ENCODE assay signal across 13 cellular contexts in the genomic region with DNA sequence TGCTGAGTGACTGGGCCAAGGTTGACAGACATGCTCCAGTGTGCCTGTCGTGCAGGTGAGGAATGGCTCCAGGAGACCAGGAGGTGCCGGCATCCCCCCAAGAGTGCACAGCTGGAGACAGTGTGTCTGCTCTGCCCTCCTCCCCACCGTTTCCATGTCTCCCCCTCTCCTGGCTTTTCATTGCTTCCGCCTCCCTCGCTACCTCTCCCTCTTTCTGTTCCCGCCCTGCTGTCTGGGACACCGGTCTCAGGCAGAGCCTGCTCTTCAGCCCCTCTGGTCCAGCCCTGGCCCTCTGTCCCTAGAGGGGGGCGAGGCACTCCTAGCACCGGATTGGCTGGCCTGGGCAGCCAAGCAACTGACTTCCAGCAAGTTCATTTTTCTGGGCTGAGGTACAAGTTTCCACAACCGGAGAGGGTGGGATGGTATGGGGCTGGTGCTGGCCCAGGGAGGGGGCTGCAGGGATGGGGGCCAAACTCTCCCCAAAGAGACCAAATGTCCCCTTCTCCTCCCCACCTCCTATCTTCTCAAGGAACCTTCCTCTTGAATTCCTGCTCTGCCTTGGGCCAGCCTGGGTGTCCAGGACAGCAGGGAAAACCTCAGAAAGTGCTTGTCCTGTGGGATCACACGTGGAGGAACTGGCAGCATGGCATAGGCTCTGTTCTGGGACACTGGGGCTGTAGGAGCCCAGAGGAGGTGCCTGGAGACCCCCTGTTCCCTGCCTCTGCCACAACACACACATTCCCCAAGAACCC. TPM values are rescaled to one million over a fixed set of nuclear protein-coding genes. Genes with fewer than 3 reads are reported as not detected.
DNase-seq lines count a peak whose midpoint lies in the region; ATAC-seq, FAIRE-seq and TF ChIP-seq lines count a peak whose summit lies in the region.
"Had no signal": no experiment of that assay in that cellular context is flagged by ENCODE, and none has a peak within 500 bp of the region (broad histone marks: within the 10 kb centered on the region; RNA-seq: fewer than 3 reads in every experiment).

No MANE protein-coding gene starts in this region.

- peaks cover 26% of the 10 kb centered on the region for H3K36me3 ChIP-seq in HUES6 (ENCODE audit: control insufficient read depth, insufficient read depth, low read length)
- peaks cover 18 to 27% of the 10 kb centered on the region in 2 experiments for H3K36me3 ChIP-seq in GM12878 (ENCODE audit: control insufficient read depth in 2 of 2, insufficient read depth in 2 of 2, low read length in 1 of 2)
- H3K36me3 ChIP-seq in lower lobe of right lung: peaks cover 53% of the 10 kb centered on the region
- peaks cover 28% of the 10 kb centered on the region for H3K36me3 ChIP-seq in thoracic aorta
- no peaks in the 10 kb centered on the region for H3K36me3 ChIP-seq in A673 (ENCODE audit: insufficient read depth, low read length, poor library complexity, severe bottlenecking)

- H3K4me1 ChIP-seq in HUES6 (ENCODE audit: control insufficient read depth, insufficient read depth, low read length) (peaks cover 34% of the 10 kb centered on the region), GM12878 (ENCODE audit: control insufficient read depth, insufficient read depth, low read length) (peaks cover 65% of the 10 kb centered on the region), lower lobe of right lung (peaks cover 27% of the 10 kb centered on the region), thoracic aorta (ENCODE audit: control insufficient read depth in 1 of 2, low read depth in 2 of 2) (peaks cover 22 to 35% of the 10 kb centered on the region in 2 donors), A673 (ENCODE audit: insufficient read depth, low read length, poor library complexity, severe bottlenecking) (peaks cover 5% of the 10 kb centered on the region)

- H3K27me3 ChIP-seq in HUES6 (ENCODE audit: control insufficient read depth, insufficient read depth, low read length) (no peaks in the 10 kb centered on the region), GM12878 (replicated peaks in 1 of 2; ENCODE audit: control insufficient read depth in 2 of 2, insufficient read depth in 2 of 2, low read length in 1 of 2) (no peaks in the 10 kb centered on the region), lower lobe of right lung (ENCODE audit: low read depth) (no peaks in the 10 kb centered on the region), thoracic aorta (replicated peaks; ENCODE audit: insufficient read depth) (no peaks in the 10 kb centered on the region), A673 (replicated peaks; ENCODE audit: insufficient read depth, low read depth, low read length, poor library complexity) (no peaks in the 10 kb centered on the region)

- TF ChIP-seq CTCF in GM12878 (IDR thresholded peaks at IDR 0.05 in 2 of 3, conservative IDR thresholded peaks at IDR 0.05 in 1 of 3; ENCODE audit: control insufficient read depth in 2 of 3, extremely low read depth in 1 of 3, insufficient read depth in 1 of 3, low read depth in 3 of 3, low read length in 3 of 3) (no peak), lower lobe of right lung (IDR thresholded peaks at IDR 0.05) (no peak), thoracic aorta (IDR thresholded peaks at IDR 0.05) (no peak), A673 (conservative IDR thresholded peaks at IDR 0.05; ENCODE audit: low read depth, low read length) (no peak)

- no peak for ATAC-seq in GM12878
- no peak for ATAC-seq in lower lobe of right lung
- ATAC-seq in thoracic aorta (ENCODE audit: insufficient number of reproducible peaks, low FRiP score, low read depth): peak; percentile 32

- POLR2A ChIA-PET in GM12878 (lab: Charles Lee): interaction anchor here (1.1 to 1.5 kb wide), 3 partner anchors 13 to 24 kb away, joined by 3 to 6 read pairs (median 5); no protein-coding TSS in a partner anchor
- POLR2A ChIA-PET in A673 (lab: Charles Lee; ENCODE audit: low non-redundant PET): no interaction called here

- H2AFZ ChIP-seq in GM12878 (ENCODE audit: control insufficient read depth, low read depth, low read length): no peak overlapping the region

- no peak for DNase-seq in GM12878 (ENCODE audit: low read depth, low spot score)
- DNase-seq in lower lobe of right lung: no peak
- no peak for DNase-seq in thoracic aorta (ENCODE audit: low spot score)
- DNase-seq in NCI-H748 (lab: John Stamatoyannopoulos, UW; ENCODE audit: unreplicated experiment): no peak
- DNase-seq in A673 (ENCODE audit: low spot score): no peak
- DNase-seq in NCI-H2171 treated with DMSO at 0.1 percent for 48 hours (lab: John Stamatoyannopoulos, UW): no peak
- DNase-seq: activated CD8-positive, alpha-beta memory T cell treated with anti-CD3 and anti-CD28 coated beads for 24 hours; Calu3; effector CD8-positive, alpha-beta T cell; NCI-H774; stimulated activated CD8-positive, alpha-beta memory T cell treated with anti-CD3 and anti-CD28 coated beads, Interleukin-4, amount 100 ng/mL, for 48 hours; T-helper 1 cell had no signal

- H3K27ac ChIP-seq in HUES6 (ENCODE audit: low read depth, low read length): peak overlapping the region; percentile 51; the same call in 1 of the 2 replicates
- peak overlapping the region; percentile 57 for H3K27ac ChIP-seq in GM12878 (ENCODE audit: control insufficient read depth, insufficient read depth)
- peak overlapping the region; percentile 7 for H3K27ac ChIP-seq in lower lobe of right lung
- peak overlapping the region; percentile 82 to 93 for H3K27ac ChIP-seq in thoracic aorta
- no peak overlapping the region for H3K27ac ChIP-seq in A673 (ENCODE audit: low read depth, low read length, poor library complexity, severe bottlenecking)

- no peak overlapping the region for H3K4me2 ChIP-seq in GM12878 (ENCODE audit: control insufficient read depth, insufficient read depth)

- CTCF ChIA-PET in GM12878 (lab: Yijun Ruan, JAX): interaction anchor here (0.6 to 6.5 kb wide), 9 partner anchors 18 to 79 kb away, joined by 3 to 125 read pairs (median 8); a partner anchor contains a TSS
- CTCF ChIA-PET in A673 (lab: Charles Lee): no interaction called here

- H3K9ac ChIP-seq in HUES6 (ENCODE audit: low read length): peak overlapping the region; percentile 16
- H3K9ac ChIP-seq in GM12878 (ENCODE audit: control insufficient read depth, insufficient read depth, low read length): no peak overlapping the region; the same call in 1 of the 2 replicates

- RAD21 ChIA-PET in GM12878 (lab: Charles Lee; ENCODE audit: unreplicated experiment): interaction anchor here (1.0 to 5.2 kb wide), 5 partner anchors 30 to 79 kb away, joined by 3 to 151 read pairs (median 6); no protein-coding TSS in a partner anchor

- 47% methylated on average over 7 of the region's 11 CpGs for WGBS in GM12878 (ENCODE audit: insufficient coverage, insufficient replicate concordance, low lambda C conversion rate, missing lambda C conversion rate)

- H4K20me1 ChIP-seq in GM12878 (ENCODE audit: control insufficient read depth, insufficient read depth): no peaks in the 10 kb centered on the region

- peaks cover 8% of the 10 kb centered on the region for H3K79me2 ChIP-seq in GM12878 (ENCODE audit: control insufficient read depth, insufficient read depth, low read length)

- SMC1A ChIA-PET in GM12878 (lab: Charles Lee; ENCODE audit: uncharacterized antibody, unreplicated experiment): interaction anchor here (1.0 to 8.2 kb wide), 8 partner anchors 13 to 79 kb away, joined by 3 to 227 read pairs (median 6); a partner anchor contains a TSS

- BruUV-seq in GM12878 (replicated peaks; lab: Mats Ljungman, UMichigan) (no TSS peak), A673 (replicated peaks; lab: Mats Ljungman, UMichigan) (no TSS peak)

- in situ Hi-C loops in GM12878 (cut with MboI): no loop called here

- H3K4me3 ChIP-seq in HUES6 (ENCODE audit: low read depth, low read length) (no peak overlapping the region), GM12878 (no peak overlapping the region), lower lobe of right lung (no peak overlapping the region), thoracic aorta (peak overlapping the region; percentile 47), A673 (ENCODE audit: low read depth, low read length, poor library complexity, severe bottlenecking) (no peak overlapping the region)

- intact Hi-C loops in GM12878 (cut with micrococcal nuclease; ENCODE audit: unreplicated experiment) (no loop called here), lower lobe of right lung (cut with DNase I) (no loop called here), A673 (cut with micrococcal nuclease; ENCODE audit: unreplicated experiment) (no loop called here)

- FAIRE-seq in GM12878 (lab: Jason Lieb, UNC): no peak

- no peak for TF ChIP-seq RAD21 in GM12878 (IDR thresholded peaks at IDR 0.05; ENCODE audit: insufficient read depth, low read depth, low read length)

- TF ChIP-seq POLR2A in GM12878 (IDR thresholded peaks at IDR 0.05; ENCODE audit: low read depth, low read length): 0 out of 2 replicates have a peak, but pooled peaks have one; percentile 42

- H3K9me3 ChIP-seq in HUES6 (ENCODE audit: control insufficient read depth, insufficient read depth, low read depth, low read length) (no peaks in the 10 kb centered on the region), GM12878 (replicated peaks; ENCODE audit: control insufficient read depth, insufficient read depth, low read length) (no peaks in the 10 kb centered on the region), lower lobe of right lung (no peaks in the 10 kb centered on the region), thoracic aorta (no peaks in the 10 kb centered on the region), A673 (ENCODE audit: low read depth, low read length, poor library complexity, severe bottlenecking) (no peaks in the 10 kb centered on the region)

- no peak for TF ChIP-seq EP300 in GM12878 (IDR thresholded peaks at IDR 0.05; ENCODE audit: borderline replicate concordance in 1 of 2, control insufficient read depth in 1 of 2, low read depth in 2 of 2, low read length in 2 of 2)

RNA-seq across cellular contexts. Expression of a gene that starts 32.6 kb away (rescaled TPM):
- 13.2 and 14.9 TPM in 2 replicates for total RNA-seq in GM12878 (2013; cell fraction: nucleolus; rRNA removed)
- total RNA-seq in GM12878 (2014; rRNA removed) (12.5 and 17.3 TPM in 2 replicates), GM12878 (2014; rRNA removed; fragmentation: Illumina TruSeq; extraction: Trizol) (28.0 TPM in 2 replicates), GM12878 (2021) (78.3 and 81.7 TPM in 2 replicates), lower lobe of right lung (103 TPM), thoracic aorta (10 to 100 TPM; 17.5 to 20.2 TPM), A673 (2021) (1.4 and 3.0 TPM in 2 replicates)
- 27.9 TPM for polyA plus RNA-seq in GM12878 (2011; ENCODE audit: low read depth)
- polyA plus RNA-seq in GM12878 (2011; rRNA removed) (69.0 and 114 TPM in 2 replicates), GM12878 (2014; fragmentation: Illumina TruSeq; extraction: Trizol) (79.1 and 90.0 TPM in 2 replicates), GM12878 (2014; fragmentation: Nextera tagmentation; extraction: Ambion mirVana) (10 to 100 TPM; 13.2 to 22.1 TPM), GM12878 (2014; rRNA removed) (85.7 and 90.7 TPM in 2 replicates), GM12878 (2016; fragmentation: Nextera tagmentation; extraction: Ambion mirVana) (10 to 100 TPM; 10.0 to 56.8 TPM)
- 110 and 139 TPM in 2 replicates for polyA plus RNA-seq in GM12878 (2011; cell fraction: cytosol; rRNA removed)
- polyA plus RNA-seq in GM12878 (2011; cell fraction: nucleus; rRNA removed): 155 and 176 TPM in 2 replicates
- 57.8 and 64.6 TPM in 2 replicates for polyA plus RNA-seq in GM12878 (2012)
- polyA minus RNA-seq in GM12878 (2011; rRNA and poly(A)+ RNA removed): 123 and 129 TPM in 2 replicates
- 34.2 and 36.8 TPM in 2 replicates for polyA minus RNA-seq in GM12878 (2011; cell fraction: cytosol; rRNA and poly(A)+ RNA removed)
- 40.1 and 59.2 TPM in 2 replicates for polyA minus RNA-seq in GM12878 (2011; cell fraction: nucleus; rRNA and poly(A)+ RNA removed)
